Comparison of ENCODE assay signal across 1 cellular context in the genomic region with DNA sequence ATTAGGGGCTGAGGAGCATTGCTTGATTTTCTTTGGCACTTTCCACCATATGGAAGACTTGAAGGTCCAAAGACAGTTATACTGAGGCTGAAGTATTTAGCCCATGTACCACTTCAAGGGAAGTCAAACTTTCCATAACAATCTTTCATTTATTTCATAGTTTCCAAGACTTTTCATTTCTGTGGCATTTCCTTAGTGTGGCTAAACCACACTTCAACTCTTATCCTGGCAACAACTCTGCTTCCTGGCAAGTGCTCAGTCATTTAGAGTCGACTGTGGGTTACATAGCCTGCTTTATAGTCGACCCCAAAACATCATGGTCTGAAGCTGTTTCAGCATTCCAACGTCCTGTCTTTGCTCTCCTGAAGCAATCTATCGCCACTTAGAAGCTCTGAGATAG.
A peak's percentile ranks its signal among the peaks of the same experiment; 100 is the strongest.
TF ChIP-seq lines count a peak whose summit lies in the region.

No MANE protein-coding gene starts in this region.

TF ChIP-seq in SK-N-SH, 30 proteins besides CTCF, POLR2A, EP300 and RAD21 (continued from another document):
- peak; percentile 70 for TF ChIP-seq TCF12 (IDR thresholded peaks at IDR 0.05)
- TF ChIP-seq, protein P1, sequence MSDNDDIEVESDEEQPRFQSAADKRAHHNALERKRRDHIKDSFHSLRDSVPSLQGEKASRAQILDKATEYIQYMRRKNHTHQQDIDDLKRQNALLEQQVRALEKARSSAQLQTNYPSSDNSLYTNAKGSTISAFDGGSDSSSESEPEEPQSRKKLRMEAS (IDR thresholded peaks at IDR 0.05; ENCODE audit: low read depth): peak; percentile 31; the same call in 1 of the 2 replicates
- peak; percentile 62 for TF ChIP-seq NFIC (IDR thresholded peaks at IDR 0.05; ENCODE audit: borderline replicate concordance)
- TF ChIP-seq, protein P2, sequence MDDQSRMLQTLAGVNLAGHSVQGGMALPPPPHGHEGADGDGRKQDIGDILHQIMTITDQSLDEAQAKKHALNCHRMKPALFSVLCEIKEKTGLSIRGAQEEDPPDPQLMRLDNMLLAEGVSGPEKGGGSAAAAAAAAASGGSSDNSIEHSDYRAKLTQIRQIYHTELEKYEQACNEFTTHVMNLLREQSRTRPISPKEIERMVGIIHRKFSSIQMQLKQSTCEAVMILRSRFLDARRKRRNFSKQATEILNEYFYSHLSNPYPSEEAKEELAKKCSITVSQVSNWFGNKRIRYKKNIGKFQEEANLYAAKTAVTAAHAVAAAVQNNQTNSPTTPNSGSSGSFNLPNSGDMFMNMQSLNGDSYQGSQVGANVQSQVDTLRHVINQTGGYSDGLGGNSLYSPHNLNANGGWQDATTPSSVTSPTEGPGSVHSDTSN (IDR thresholded peaks at IDR 0.05): peak; percentile 53
